In the genomic region with DNA sequence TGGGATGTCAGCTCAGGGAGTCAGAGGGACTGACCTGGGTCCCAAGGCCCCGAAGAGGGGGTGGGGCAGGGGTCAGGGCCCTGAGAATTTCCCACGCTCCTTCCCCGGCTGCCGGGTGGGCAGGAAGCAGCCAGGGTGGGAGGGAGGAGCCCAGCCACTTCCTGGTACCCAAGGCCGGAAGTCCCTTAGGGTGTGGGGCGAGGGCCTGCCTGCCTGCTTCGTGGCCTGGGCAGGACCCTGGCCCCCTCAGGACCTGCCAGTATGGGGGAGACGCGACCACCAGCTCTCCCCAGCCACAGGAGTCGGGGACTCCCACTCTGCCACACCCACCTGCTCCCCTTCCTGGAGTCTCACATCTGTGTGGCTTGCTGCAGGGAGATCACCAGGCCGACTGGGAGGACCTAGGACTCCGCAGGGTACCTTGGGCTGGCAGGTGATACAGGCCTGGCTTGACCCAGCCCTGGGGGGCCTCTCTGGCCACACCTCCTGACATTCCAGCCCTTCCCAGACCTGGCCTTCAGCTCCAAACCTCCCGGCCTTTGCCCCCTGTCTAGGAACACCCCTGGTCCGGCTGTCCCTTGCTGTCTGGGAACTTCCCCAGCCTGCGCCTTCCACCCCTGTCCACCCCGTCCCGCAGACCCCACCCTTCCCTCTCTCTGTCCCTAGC, we compare ENCODE assay signal across 8 cellular contexts. TPM values are rescaled to one million over a fixed set of nuclear protein-coding genes. Genes with fewer than 3 reads are reported as not detected.
DNase-seq lines count a peak whose midpoint lies in the region; ATAC-seq and TF ChIP-seq lines count a peak whose summit lies in the region.

No MANE protein-coding gene starts in this region.

- peak overlapping the region; percentile 86 for H3K4me3 ChIP-seq in CD8-positive, alpha-beta memory T cell (ENCODE audit: low read length)
- H3K4me3 ChIP-seq in fibroblast of villous mesenchyme (ENCODE audit: low read depth, low read length) (no peak overlapping the region), parathyroid adenoma (ENCODE audit: low read depth, low read length) (no peak overlapping the region)

- H3K27ac Mint-ChIP-seq in CD8-positive, alpha-beta memory T cell = peak overlapping the region; percentile 97 to 100 (median 98)
- H3K27ac Mint-ChIP-seq in activated T-helper 1 cell treated with anti-CD3 and anti-CD28 coated beads, Interleukin-12 subunit alpha, Interleukin-12 subunit beta, Interleukin-2, Interleukin-4 antibody, amounts not matched to agents 30 ng/mL and 10 ng/mL and 1 ng/mL, durations not matched to agents 14 hours and 24 hours and 36 hours = peak overlapping the region; percentile 98

- POLR2A ChIA-PET in CD8-positive, alpha-beta memory T cell (lab: Charles Lee) = interaction anchor here (0.6 to 4.1 kb wide), 5 partner anchors 9 to 262 kb away, joined by 3 to 41 read pairs (median 5); a partner anchor contains a TSS

- peaks cover 25% of the 10 kb centered on the region for H3K36me3 ChIP-seq in CD8-positive, alpha-beta memory T cell (ENCODE audit: insufficient read depth, low read length)
- no peaks in the 10 kb centered on the region for H3K36me3 ChIP-seq in parathyroid adenoma (ENCODE audit: control insufficient read depth, insufficient read depth, low read length)

- no peaks in the 10 kb centered on the region for H3K9me3 ChIP-seq in CD8-positive, alpha-beta memory T cell (ENCODE audit: low read length)
- H3K9me3 ChIP-seq in parathyroid adenoma (ENCODE audit: control insufficient read depth, low read length) = no peaks in the 10 kb centered on the region

- no peaks in the 10 kb centered on the region for H3K9me3 Mint-ChIP-seq in CD8-positive, alpha-beta memory T cell
- no peaks in the 10 kb centered on the region for H3K9me3 Mint-ChIP-seq in activated T-helper 1 cell treated with anti-CD3 and anti-CD28 coated beads, Interleukin-12 subunit alpha, Interleukin-12 subunit beta, Interleukin-2, Interleukin-4 antibody, amounts not matched to agents 30 ng/mL and 10 ng/mL and 1 ng/mL, durations not matched to agents 14 hours and 24 hours and 36 hours

- H3K4me2 ChIP-seq in parathyroid adenoma (ENCODE audit: low read length) = peak overlapping the region; percentile 22

- H3K27me3 Mint-ChIP-seq in CD8-positive, alpha-beta memory T cell = peaks cover 0 to 7% of the 10 kb centered on the region in 2 donors
- H3K27me3 Mint-ChIP-seq in activated T-helper 1 cell treated with anti-CD3 and anti-CD28 coated beads, Interleukin-12 subunit alpha, Interleukin-12 subunit beta, Interleukin-2, Interleukin-4 antibody, amounts not matched to agents 30 ng/mL and 10 ng/mL and 1 ng/mL, durations not matched to agents 14 hours and 24 hours and 36 hours (ENCODE audit: insufficient read depth) = no peaks in the 10 kb centered on the region

- H3K4me3 Mint-ChIP-seq in CD8-positive, alpha-beta memory T cell = peak overlapping the region; percentile 85 to 91 (median 88)
- peak overlapping the region; percentile 86 for H3K4me3 Mint-ChIP-seq in activated T-helper 1 cell treated with anti-CD3 and anti-CD28 coated beads, Interleukin-12 subunit alpha, Interleukin-12 subunit beta, Interleukin-2, Interleukin-4 antibody, amounts not matched to agents 30 ng/mL and 10 ng/mL and 1 ng/mL, durations not matched to agents 14 hours and 24 hours and 36 hours

- H3K9ac ChIP-seq in parathyroid adenoma = no peak overlapping the region

- H3K4me1 ChIP-seq in CD8-positive, alpha-beta memory T cell (ENCODE audit: insufficient read depth, low read length) = peaks cover 77% of the 10 kb centered on the region
- peaks cover 25% of the 10 kb centered on the region for H3K4me1 ChIP-seq in parathyroid adenoma

- H3K27ac ChIP-seq in CD8-positive, alpha-beta memory T cell (ENCODE audit: low read depth, low read length) = peak overlapping the region; percentile 98
- H3K27ac ChIP-seq in parathyroid adenoma = peak overlapping the region; percentile 84

- TF ChIP-seq CTCF in fibroblast of villous mesenchyme (IDR thresholded peaks at IDR 0.05; ENCODE audit: insufficient read depth, low read depth, low read length) (no peak), parathyroid adenoma (IDR thresholded peaks at IDR 0.05) (no peak)

- H3K79me2 ChIP-seq in parathyroid adenoma = no peaks in the 10 kb centered on the region

- DNase-seq in CD8-positive, alpha-beta memory T cell = peak; percentile 66 to 86 (median 80)
- DNase-seq in NOMO-1 treated with dmso at 0.1 percent for 144 hours (lab: John Stamatoyannopoulos, UW; ENCODE audit: unreplicated experiment) (peak; percentile 48), fibroblast of villous mesenchyme (ENCODE audit: low read depth) (peak; percentile 80), GM03348 (ENCODE audit: low spot score) (no peak)
- DNase-seq in activated T-helper 1 cell treated with anti-CD3 and anti-CD28 coated beads, Interleukin-12 subunit alpha, Interleukin-12 subunit beta, Interleukin-2, Interleukin-4 antibody, amounts not matched to agents 30 ng/mL and 10 ng/mL and 1 ng/mL, durations not matched to agents 14 hours and 24 hours and 36 hours (ENCODE audit: low spot score) = peak; percentile 75

- ATAC-seq in GM21786 (IDR thresholded peaks at IDR 0.05; ENCODE audit: unreplicated experiment) (peak; percentile 24), HG02885 (IDR thresholded peaks at IDR 0.05; ENCODE audit: poor library complexity, unreplicated experiment) (no peak)

- intact Hi-C loops in activated T-helper 1 cell treated with anti-CD3 and anti-CD28 coated beads, Interleukin-12 subunit alpha, Interleukin-12 subunit beta, Interleukin-2, Interleukin-4 antibody, amounts not matched to agents 30 ng/mL and 10 ng/mL and 1 ng/mL, durations not matched to agents 14 hours and 24 hours and 36 hours (cut with micrococcal nuclease) = no loop called here

- H3K36me3 Mint-ChIP-seq in CD8-positive, alpha-beta memory T cell = peaks cover 4 to 46% (median 7%) of the 10 kb centered on the region in 3 donors
- H3K36me3 Mint-ChIP-seq in activated T-helper 1 cell treated with anti-CD3 and anti-CD28 coated beads, Interleukin-12 subunit alpha, Interleukin-12 subunit beta, Interleukin-2, Interleukin-4 antibody, amounts not matched to agents 30 ng/mL and 10 ng/mL and 1 ng/mL, durations not matched to agents 14 hours and 24 hours and 36 hours (ENCODE audit: low read depth) = peaks cover 28% of the 10 kb centered on the region

- H3K4me1 Mint-ChIP-seq in CD8-positive, alpha-beta memory T cell = peaks cover 48 to 81% (median 49%) of the 10 kb centered on the region in 3 donors
- peaks cover 41% of the 10 kb centered on the region for H3K4me1 Mint-ChIP-seq in activated T-helper 1 cell treated with anti-CD3 and anti-CD28 coated beads, Interleukin-12 subunit alpha, Interleukin-12 subunit beta, Interleukin-2, Interleukin-4 antibody, amounts not matched to agents 30 ng/mL and 10 ng/mL and 1 ng/mL, durations not matched to agents 14 hours and 24 hours and 36 hours (ENCODE audit: low read depth)

- CTCF ChIA-PET in CD8-positive, alpha-beta memory T cell (lab: Charles Lee) = interaction anchor here (1.1 to 7.9 kb wide), 4 partner anchors 8 to 15 kb away, joined by 3 to 99 read pairs (median 12); a partner anchor contains a TSS

- no peak overlapping the region for H2AFZ ChIP-seq in parathyroid adenoma

- no peaks in the 10 kb centered on the region for H3K27me3 ChIP-seq in CD8-positive, alpha-beta memory T cell (ENCODE audit: insufficient read depth, low read length, poor library complexity, severe bottlenecking)
- no peaks in the 10 kb centered on the region for H3K27me3 ChIP-seq in parathyroid adenoma (ENCODE audit: control insufficient read depth, insufficient read depth, low read length)

RNA-seq across cellular contexts. Expression of a gene that starts 9.8 kb away (rescaled TPM):
- total RNA-seq in CD8-positive, alpha-beta memory T cell = 100 to 1,000 TPM; 253 to 258 TPM
- polyA plus RNA-seq in CD8-positive, alpha-beta memory T cell = 238 TPM
- 245 and 256 TPM in 2 replicates for total RNA-seq in activated T-helper 1 cell treated with anti-CD3 and anti-CD28 coated beads, Interleukin-12 subunit alpha, Interleukin-12 subunit beta, Interleukin-2, Interleukin-4 antibody, amounts not matched to agents 30 ng/mL and 10 ng/mL and 1 ng/mL, durations not matched to agents 14 hours and 24 hours and 36 hours
- total RNA-seq in fibroblast of villous mesenchyme = 85.5 and 140 TPM in 2 replicates

RNA-seq across cellular contexts. Expression of a gene that starts 11.0 kb away (rescaled TPM):
- 10 to 100 TPM; 39.8 to 45.3 TPM for total RNA-seq in CD8-positive, alpha-beta memory T cell
- polyA plus RNA-seq in CD8-positive, alpha-beta memory T cell = 14.6 TPM
- total RNA-seq in activated T-helper 1 cell treated with anti-CD3 and anti-CD28 coated beads, Interleukin-12 subunit alpha, Interleukin-12 subunit beta, Interleukin-2, Interleukin-4 antibody, amounts not matched to agents 30 ng/mL and 10 ng/mL and 1 ng/mL, durations not matched to agents 14 hours and 24 hours and 36 hours = 87.6 and 91.6 TPM in 2 replicates
- 14.2 and 15.5 TPM in 2 replicates for total RNA-seq in fibroblast of villous mesenchyme

RNA-seq across cellular contexts. Expression of a gene that starts 16.0 kb away (rescaled TPM):
- 100 to 1,000 TPM; 113 TPM for total RNA-seq in CD8-positive, alpha-beta memory T cell
- 100 TPM for polyA plus RNA-seq in CD8-positive, alpha-beta memory T cell
- 119 and 128 TPM in 2 replicates for total RNA-seq in activated T-helper 1 cell treated with anti-CD3 and anti-CD28 coated beads, Interleukin-12 subunit alpha, Interleukin-12 subunit beta, Interleukin-2, Interleukin-4 antibody, amounts not matched to agents 30 ng/mL and 10 ng/mL and 1 ng/mL, durations not matched to agents 14 hours and 24 hours and 36 hours
- 17.3 and 21.9 TPM in 2 replicates for total RNA-seq in fibroblast of villous mesenchyme

RNA-seq across cellular contexts. Expression of a gene that starts 17.8 kb away (rescaled TPM):
- 100 to 1,000 TPM; 179 to 180 TPM for total RNA-seq in CD8-positive, alpha-beta memory T cell
- 271 TPM for polyA plus RNA-seq in CD8-positive, alpha-beta memory T cell
- 234 and 239 TPM in 2 replicates for total RNA-seq in activated T-helper 1 cell treated with anti-CD3 and anti-CD28 coated beads, Interleukin-12 subunit alpha, Interleukin-12 subunit beta, Interleukin-2, Interleukin-4 antibody, amounts not matched to agents 30 ng/mL and 10 ng/mL and 1 ng/mL, durations not matched to agents 14 hours and 24 hours and 36 hours
- 12.1 and 15.1 TPM in 2 replicates for total RNA-seq in fibroblast of villous mesenchyme

RNA-seq across cellular contexts. Expression of a gene that starts 21.5 kb away (rescaled TPM):
- under 1 TPM; 0.22 to 0.80 TPM for total RNA-seq in CD8-positive, alpha-beta memory T cell
- not detected for polyA plus RNA-seq in CD8-positive, alpha-beta memory T cell
- total RNA-seq in activated T-helper 1 cell treated with anti-CD3 and anti-CD28 coated beads, Interleukin-12 subunit alpha, Interleukin-12 subunit beta, Interleukin-2, Interleukin-4 antibody, amounts not matched to agents 30 ng/mL and 10 ng/mL and 1 ng/mL, durations not matched to agents 14 hours and 24 hours and 36 hours = 1.5 and 1.8 TPM in 2 replicates
- total RNA-seq in fibroblast of villous mesenchyme = 5.8 and 6.0 TPM in 2 replicates
